7 cellular contexts compared by ENCODE assay signal in genomic region chr2:197908191-197908590, GRCh38.
"Had no signal": no experiment of that assay in that cellular context is flagged by ENCODE, and none has a peak within 500 bp of the region (broad histone marks: within the 10 kb centered on the region; RNA-seq: fewer than 3 reads in every experiment).

No MANE protein-coding gene starts in this region.

- FAIRE-seq: H1, H54, HTR-8/SVneo had no signal

- H3K4me1 Mint-ChIP-seq: IgD-negative memory B cell had no signal

- H3K4me3 Mint-ChIP-seq: GM23338, H9, IgD-negative memory B cell had no signal

- H3K4me2 ChIP-seq: GM23338 had no signal

- H3K36me3 Mint-ChIP-seq: IgD-negative memory B cell had no signal

- H3K4me3 ChIP-seq: GM23338 had no signal

- H3K27ac Mint-ChIP-seq: GM23338, H9, IgD-negative memory B cell had no signal

- ATAC-seq: GM23338 had no signal

- H3K9me3 Mint-ChIP-seq: GM23338, H9 had no signal

- H2AFZ ChIP-seq: GM23338 had no signal

- DNase-seq: H9, KG1 had no signal
